8 cellular contexts compared by ENCODE assay signal in the genomic region with DNA sequence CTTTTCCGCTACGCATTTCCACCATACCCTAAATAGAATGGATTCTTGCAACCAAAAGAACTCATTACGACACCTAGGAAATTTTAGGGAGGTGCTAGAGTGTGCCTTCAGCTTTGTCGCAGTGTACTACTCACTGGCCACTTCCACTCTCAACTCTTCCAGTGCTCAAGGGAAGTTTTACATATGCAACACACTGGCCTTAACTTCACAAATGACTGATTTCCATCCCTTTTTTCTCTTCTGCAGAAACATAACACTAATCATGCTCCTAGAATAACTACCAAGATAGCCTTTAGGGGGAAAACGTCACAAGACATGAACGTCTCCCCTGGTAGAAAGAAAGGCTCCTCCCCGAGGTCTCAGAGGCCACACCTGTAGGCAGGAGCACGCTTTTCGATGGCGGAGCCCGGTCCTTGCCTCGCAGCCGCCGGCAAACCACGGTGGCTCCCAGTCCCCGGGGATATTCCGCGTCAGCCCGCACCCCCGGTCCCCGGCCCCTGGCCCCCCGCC.
A peak's percentile ranks its signal among the peaks of the same experiment; 100 is the strongest.
DNase-seq lines count a peak whose midpoint lies in the region; ATAC-seq lines count a peak whose summit lies in the region.

No MANE protein-coding gene starts in this region.

- in situ Hi-C loops in ACHN (cut with HindIII; ENCODE audit: low pct_ligation_motif_present, low pct_unique_long_range_greater_than_20kb, low sequenced_read_pairs): no loop called here

- peak; percentile 58 for ATAC-seq in GM18858 (IDR thresholded peaks at IDR 0.05; ENCODE audit: unreplicated experiment)
- peak; percentile 63 for ATAC-seq in HG03066 (IDR thresholded peaks at IDR 0.05; ENCODE audit: low read depth, unreplicated experiment)

- peak; percentile 72 for DNase-seq in ACHN
- DNase-seq in NCI-H226: peak; percentile 69
- peak; percentile 40 to 58 for DNase-seq in activated CD4-positive, alpha-beta T cell treated with anti-CD3 and anti-CD28 coated beads for 24 hours (ENCODE audit: low read depth in 2 of 2)
- peak; percentile 25 for DNase-seq in dedifferentiated amniotic fluid mesenchymal stem cell (ENCODE audit: extremely low spot score)
- DNase-seq in medulla oblongata (ENCODE audit: extremely low spot score): peak; percentile 26
- peak; percentile 52 for DNase-seq in stimulated activated CD8-positive, alpha-beta memory T cell treated with anti-CD3 and anti-CD28 coated beads, Interleukin-12 subunit alpha, Interleukin-12 subunit beta, amount 100 ng/mL, for 24 hours (ENCODE audit: extremely low read depth)

Comparison
In these comparisons a context has a peak if more than half of its experiments do, and no peak if none do; other contexts are left out.
1. Peak in every context shown above with its lines: DNase-seq and ATAC-seq.